26 cellular contexts compared by ENCODE assay signal in genomic region chr21:46023126-46023985, GRCh38. TPM values are rescaled to one million over a fixed set of nuclear protein-coding genes. Genes with fewer than 3 reads are reported as not detected.
DNase-seq lines count a peak whose midpoint lies in the region; ATAC-seq and TF ChIP-seq lines count a peak whose summit lies in the region.
"Had no signal": no experiment of that assay in that cellular context is flagged by ENCODE, and none has a peak within 500 bp of the region (broad histone marks: within the 10 kb centered on the region; RNA-seq: fewer than 3 reads in every experiment).

No MANE protein-coding gene starts in this region.

- intact Hi-C loops in left ventricle myocardium inferior (cut with micrococcal nuclease) = no loop called here
- intact Hi-C loops in Right ventricle myocardium superior (cut with DNase I) = no loop called here
- intact Hi-C loops in posterior vena cava (cut with DNase I) = no loop called here

- H3K9me3 ChIP-seq in left ventricle myocardium inferior (replicated peaks) = no peaks in the 10 kb centered on the region
- H3K9me3 ChIP-seq: left lung, Peyer's patch, thoracic aorta had no signal

- no peaks in the 10 kb centered on the region for H3K36me3 ChIP-seq in left ventricle myocardium inferior
- H3K36me3 ChIP-seq: left lung, Peyer's patch, thoracic aorta had no signal

- H3K4me3 ChIP-seq in left ventricle myocardium inferior = no peak overlapping the region
- H3K4me3 ChIP-seq: left lung, Peyer's patch, thoracic aorta had no signal

- H3K4me1 ChIP-seq in left ventricle myocardium inferior = peaks cover 1% of the 10 kb centered on the region
- H3K4me1 ChIP-seq: Peyer's patch had no signal

- TF ChIP-seq CTCF in left ventricle myocardium inferior (IDR thresholded peaks at IDR 0.05; ENCODE audit: borderline replicate concordance) = no peak
- no peak for TF ChIP-seq CTCF in omental fat pad (IDR thresholded peaks at IDR 0.05)

- POLR2A ChIA-PET in HEK293T (lab: Yijun Ruan, JAX) = no interaction called here

- CTCF ChIA-PET in HEK293T (lab: Yijun Ruan, JAX) = no interaction called here

- DNase-seq in left ventricle myocardium inferior (no peak), Right ventricle myocardium superior (no peak), left kidney (ENCODE audit: low read depth, low spot score) (peak; percentile 95), posterior vena cava (ENCODE audit: low spot score) (peak; percentile 66), omental fat pad (ENCODE audit: low spot score) (no peak), HEK293T (ENCODE audit: extremely low spot score) (no peak), LoVo (ENCODE audit: low spot score) (no peak)
- DNase-seq in stimulated activated CD4-positive, alpha-beta T cell treated with anti-CD3 and anti-CD28 coated beads, Interleukin-4, amount 100 ng/mL, for 24 hours = no peak
- DNase-seq: 8988T; activated CD4-positive, alpha-beta T cell treated with anti-CD3 and anti-CD28 coated beads for 1 hour; activated CD8-positive, alpha-beta T cell treated with anti-CD3 and anti-CD28 coated beads for 36 hours; activated effector memory CD4-positive, alpha-beta T cell treated with Interleukin-2 at 50 U/mL for 16 hours; activated naive CD8-positive, alpha-beta T cell treated with anti-CD3 and anti-CD28 coated beads, Interleukin-2, amount 10 ng/mL, durations not matched to agents 7 days and 5 days; activated T-cell treated with anti-CD3 and anti-CD28 coated beads for 4 hours; AML-193; CD4-positive, alpha-beta memory T cell; foreskin melanocyte; Kasumi-1; left lung; NCI-H1694 treated with DMSO at 0.1 percent for 48 hours; NCI-H2171; NCI-H524; Peyer's patch; stimulated activated CD4-positive, alpha-beta T cell treated with anti-CD3 and anti-CD28 coated beads, Interleukin-4, amount 100 ng/mL, for 4 hours; stimulated activated naive CD4-positive, alpha-beta T cell had no signal

- ATAC-seq in Right ventricle myocardium superior (ENCODE audit: poor library complexity) = no peak
- ATAC-seq in omental fat pad (ENCODE audit: low FRiP score) = no peak
- ATAC-seq: activated CD8-positive, alpha-beta T cell treated with anti-CD3 and anti-CD28 coated beads for 36 hours; left lung had no signal

- H3K27ac ChIP-seq in left ventricle myocardium inferior (replicated peaks) = peak overlapping the region; percentile 72
- H3K27ac ChIP-seq: left lung, thoracic aorta had no signal

- H3K27me3 ChIP-seq in left ventricle myocardium inferior (ENCODE audit: low read depth) = no peaks in the 10 kb centered on the region
- H3K27me3 ChIP-seq: Peyer's patch had no signal

TF ChIP-seq in HEK293T, 16 proteins besides CTCF, POLR2A, EP300 and RAD21:
- no peak for TF ChIP-seq ELF4 (IDR thresholded peaks at IDR 0.05)
- no peak for TF ChIP-seq L3MBTL2 (conservative IDR thresholded peaks at IDR 0.05)
- TF ChIP-seq FOXK2 (IDR thresholded peaks at IDR 0.05) = no peak
TF ChIP-seq in HEK293T: peak in this region for 0.

RNA-seq across cellular contexts. Expression of gene COL6A1, which starts 41.8 kb away (rescaled TPM):
- total RNA-seq in left ventricle myocardium inferior = 154 TPM
- total RNA-seq in Right ventricle myocardium superior = 173 TPM
- total RNA-seq in posterior vena cava = 100 to 1,000 TPM; 606 to 689 TPM
- total RNA-seq in omental fat pad = 1,000 to 10,000 TPM in 1 of 4 donors, 100 to 1,000 TPM in 3; 410 to 1,024 (median 521) TPM

Comparison
In these comparisons a context has a peak if more than half of its experiments do, and no peak if none do; other contexts are left out.
1. DNase-seq: peak in left kidney (single experiment) and posterior vena cava (single experiment); none in left ventricle myocardium inferior (single experiment), Right ventricle myocardium superior (single experiment), omental fat pad (single experiment), HEK293T (single experiment), LoVo (single experiment) and stimulated activated CD4-positive, alpha-beta T cell treated with anti-CD3 and anti-CD28 coated beads, Interleukin-4, amount 100 ng/mL, for 24 hours (single experiment).